12 cellular contexts compared by ENCODE assay signal in the genomic region with DNA sequence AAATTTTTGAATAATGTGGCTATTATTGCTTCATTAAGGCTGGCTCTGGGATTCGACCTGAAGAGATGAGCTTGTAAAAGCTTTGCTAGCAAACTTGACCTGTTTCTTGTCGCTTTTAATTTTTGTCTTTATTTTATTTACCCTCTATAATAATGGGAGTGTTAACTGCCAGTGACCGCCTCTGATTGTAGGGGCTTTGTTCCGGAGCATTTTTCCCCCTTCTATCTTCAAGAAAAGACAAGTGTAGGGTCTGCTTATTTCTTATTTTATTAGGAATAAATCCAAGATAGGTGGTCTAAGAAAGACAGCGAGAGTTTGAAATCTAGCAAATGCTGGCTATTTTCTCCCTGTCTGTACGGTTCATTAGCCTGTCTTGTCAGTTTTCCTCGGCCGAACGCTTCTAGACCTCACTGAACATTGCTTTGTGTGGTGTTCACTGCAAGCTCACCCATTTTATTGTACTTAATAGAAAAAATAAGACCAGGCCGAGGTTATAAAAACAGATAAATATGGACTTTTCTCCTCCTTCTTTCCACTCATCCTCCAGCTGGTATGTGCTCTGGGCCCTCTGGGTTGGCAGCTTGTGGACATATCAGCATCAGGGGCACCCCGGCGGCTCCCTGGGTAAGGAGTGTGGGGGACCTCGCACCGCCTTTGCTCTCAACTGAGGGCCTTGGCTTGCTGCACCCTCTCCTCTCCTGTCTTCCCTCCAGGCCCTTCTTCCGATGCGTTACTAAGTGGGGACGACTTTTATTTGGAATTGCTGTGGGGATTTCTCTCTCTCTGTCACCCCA. TPM values are rescaled to one million over a fixed set of nuclear protein-coding genes. Genes with fewer than 3 reads are reported as not detected.
DNase-seq lines count a peak whose midpoint lies in the region; ATAC-seq, FAIRE-seq and TF ChIP-seq lines count a peak whose summit lies in the region.
"Had no signal": no experiment of that assay in that cellular context is flagged by ENCODE, and none has a peak within 500 bp of the region (broad histone marks: within the 10 kb centered on the region; RNA-seq: fewer than 3 reads in every experiment).

No MANE protein-coding gene starts in this region.

- peak overlapping the region; percentile 77 for H3K9ac ChIP-seq in astrocyte (ENCODE audit: low read length)

- H3K9me3 Mint-ChIP-seq in astrocyte (ENCODE audit: unreplicated experiment): peaks cover 7% of the 10 kb centered on the region

- H3K4me3 ChIP-seq in AG10803 (ENCODE audit: low read length) (peak overlapping the region; percentile 88), astrocyte (ENCODE audit: insufficient read depth, low read depth, low read length) (peak overlapping the region; percentile 45)

- TF ChIP-seq CTCF in AG10803 (conservative IDR thresholded peaks at IDR 0.05; ENCODE audit: low read length) (no peak), astrocyte (IDR thresholded peaks at IDR 0.05; ENCODE audit: insufficient read depth, low read depth, low read length) (no peak)

- H3K36me3 ChIP-seq in astrocyte (ENCODE audit: insufficient read depth, low read length): peaks cover 3% of the 10 kb centered on the region

- H3K36me3 Mint-ChIP-seq in astrocyte (ENCODE audit: low read depth, unreplicated experiment): peaks cover 3% of the 10 kb centered on the region

- DNase-seq in AG10803 (ENCODE audit: low read depth) (peak; percentile 26), astrocyte (ENCODE audit: low read depth) (no peak), retina (peak; percentile 85), NCI-H1092 treated with DMSO at 0.1 percent for 48 hours (lab: John Stamatoyannopoulos, UW) (no peak), NCI-H2196 (lab: John Stamatoyannopoulos, UW; ENCODE audit: unreplicated experiment) (no peak)
- no peak for DNase-seq in activated naive CD4-positive, alpha-beta T cell treated with anti-CD3 and anti-CD28 coated beads, Interleukin-2, amount 50 U/mL, for 16 hours
- DNase-seq: NCI-H2029 treated with DMSO at 0.1 percent for 48 hours had no signal

- H3K27ac ChIP-seq in astrocyte (ENCODE audit: low read depth, low read length): peak overlapping the region; percentile 80

- peaks cover 2% of the 10 kb centered on the region for H3K4me1 Mint-ChIP-seq in astrocyte (ENCODE audit: low read depth, unreplicated experiment)

- peaks cover 8% of the 10 kb centered on the region for H3K27me3 ChIP-seq in astrocyte (ENCODE audit: insufficient read depth, low read length)

- peaks cover 94% of the 10 kb centered on the region for H3K79me2 ChIP-seq in astrocyte (ENCODE audit: insufficient read depth, low read length)

- FAIRE-seq in astrocyte (lab: Jason Lieb, UNC) (no peak), islet of Langerhans (lab: Jason Lieb, UNC) (peak; percentile 43)

- H4K20me1 ChIP-seq in astrocyte (ENCODE audit: insufficient read depth, low read length): no peaks in the 10 kb centered on the region

- no peak overlapping the region for H3K4me3 Mint-ChIP-seq in astrocyte (ENCODE audit: unreplicated experiment)
- H3K4me3 Mint-ChIP-seq: B cell had no signal

- peaks cover 74% of the 10 kb centered on the region for H3K27me3 Mint-ChIP-seq in astrocyte (ENCODE audit: low read depth, unreplicated experiment)

- H3K9me3 ChIP-seq in astrocyte (ENCODE audit: insufficient read depth, low read depth, low read length): no peaks in the 10 kb centered on the region

- H3K4me1 ChIP-seq in astrocyte (ENCODE audit: insufficient read depth, low read length): peaks cover 25% of the 10 kb centered on the region

- ATAC-seq in GM21423 (IDR thresholded peaks at IDR 0.05; ENCODE audit: unreplicated experiment): no peak
- ATAC-seq: esophagus mucosa had no signal

- H3K4me2 ChIP-seq in astrocyte (ENCODE audit: low read length): peak overlapping the region; percentile 83

- no peak overlapping the region for H3K27ac Mint-ChIP-seq in astrocyte (ENCODE audit: unreplicated experiment)
- H3K27ac Mint-ChIP-seq: B cell had no signal

- H2AFZ ChIP-seq in astrocyte (ENCODE audit: low read depth, low read length): no peak overlapping the region

RNA-seq across cellular contexts. Expression of gene MEIS1, which starts 8.5 kb away (rescaled TPM):
- total RNA-seq in astrocyte: 3.4 and 5.2 TPM in 2 replicates
- total RNA-seq: B cell; T-helper 2 cell treated with Interferon-gamma antibody and Interleukin-4, amounts not matched to agents 100 ng/mL and 5 ng/mL, for 36 hours had no signal

Comparison
In these comparisons a context has a peak if more than half of its experiments do, and no peak if none do; other contexts are left out.
1. DNase-seq: peak in AG10803 (single experiment) and retina (single experiment); none in astrocyte (single experiment), activated naive CD4-positive, alpha-beta T cell treated with anti-CD3 and anti-CD28 coated beads, Interleukin-2, amount 50 U/mL, for 16 hours (single experiment), NCI-H1092 treated with DMSO at 0.1 percent for 48 hours (single experiment) and NCI-H2196 (single experiment).